Comparison of ENCODE assay signal across 18 cellular contexts in the genomic region with DNA sequence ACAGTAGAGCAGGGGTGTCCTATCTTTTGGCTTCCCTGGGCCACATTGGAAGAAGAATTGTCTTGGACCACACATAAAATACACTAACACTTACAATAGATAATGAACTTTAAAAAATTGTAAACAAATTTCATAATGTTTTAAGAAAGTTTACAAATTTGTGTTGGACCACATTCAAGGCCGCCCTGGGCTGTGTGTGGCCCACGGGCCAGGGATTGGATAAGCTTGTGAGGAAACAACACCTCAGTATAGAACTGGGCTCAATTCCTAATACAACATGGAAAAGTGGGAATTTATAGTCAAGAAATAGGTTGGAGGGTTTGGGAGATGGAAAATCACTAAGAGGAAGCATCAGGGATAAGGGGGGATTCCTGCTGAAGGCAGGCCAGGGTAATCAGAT. TPM values are rescaled to one million over a fixed set of nuclear protein-coding genes. Genes with fewer than 3 reads are reported as not detected.
DNase-seq lines count a peak whose midpoint lies in the region; ATAC-seq, FAIRE-seq and TF ChIP-seq lines count a peak whose summit lies in the region.
"Had no signal": no experiment of that assay in that cellular context is flagged by ENCODE, and none has a peak within 500 bp of the region (broad histone marks: within the 10 kb centered on the region; RNA-seq: fewer than 3 reads in every experiment).

No MANE protein-coding gene starts in this region.

- FAIRE-seq in K562 (lab: Jason Lieb, UNC): no peak
- FAIRE-seq: GM12891, GM18507, H1 had no signal

- in situ Hi-C loops in K562 (cut with MboI): no loop called here

- H3K79me2 ChIP-seq in K562 (ENCODE audit: control insufficient read depth, insufficient read depth, low read length): no peaks in the 10 kb centered on the region

- TF ChIP-seq POLR2A in K562 (conservative IDR thresholded peaks at IDR 0.05): no peak
- TF ChIP-seq POLR2A in right lobe of liver (IDR thresholded peaks at IDR 0.05): no peak

- H3K4me3 ChIP-seq in K562: no peak overlapping the region
- H3K4me3 ChIP-seq in right lobe of liver: no peak overlapping the region
- no peak overlapping the region for H3K4me3 ChIP-seq in mucosa of descending colon

- no peaks in the 10 kb centered on the region for H3K9me1 ChIP-seq in K562 (ENCODE audit: control insufficient read depth, insufficient read depth, low read length)

- no peak overlapping the region for H3K4me2 ChIP-seq in K562 (ENCODE audit: insufficient read depth, low read length)

- TF ChIP-seq EP300 in K562 (IDR thresholded peaks at IDR 0.05; ENCODE audit: low read length): no peak

- DNase-seq in K562 (ENCODE audit: extremely low read depth in 1 of 4, low spot score in 3 of 4): no peak
- DNase-seq in left lobe of liver (ENCODE audit: low spot score): no peak
- peak in 1 of 3 donors; percentile 47 for DNase-seq in right lobe of liver
- DNase-seq in epidermal melanocyte (ENCODE audit: insufficient read length, low spot score): no peak
- DNase-seq in pons (ENCODE audit: low spot score): no peak
- no peak for DNase-seq in mucosa of descending colon
- DNase-seq: C1 segment of cervical spinal cord; Calu3; CD4-positive, alpha-beta memory T cell; COR-L47; DMS53; DMS79 treated with DMSO at 0.1 percent for 48 hours; GF-D8; H7; HCEC 1CT had no signal

- H3K9me3 ChIP-seq in K562 (replicated peaks; ENCODE audit: control insufficient read depth, insufficient read depth, low read depth, low read length): no peaks in the 10 kb centered on the region
- H3K9me3 ChIP-seq in right lobe of liver: no peaks in the 10 kb centered on the region
- no peaks in the 10 kb centered on the region for H3K9me3 ChIP-seq in mucosa of descending colon

- H3K4me1 ChIP-seq in K562 (replicated peaks in 1 of 2; ENCODE audit: control insufficient read depth in 2 of 2, insufficient read depth in 2 of 2, low read length in 2 of 2) (no peaks in the 10 kb centered on the region), right lobe of liver (peaks cover 0 to 52% (median 4%) of the 10 kb centered on the region in 4 donors), mucosa of descending colon (ENCODE audit: low read depth) (no peaks in the 10 kb centered on the region)

- BruUV-seq in K562 (replicated peaks; lab: Mats Ljungman, UMichigan): no TSS peak

- H3K27ac ChIP-seq in K562 (ENCODE audit: extremely low read depth, low read depth, low read length) (no peak overlapping the region), right lobe of liver (peak overlapping the region in 2 of 3 donors; percentile 3 to 72)

- ATAC-seq in K562 (no peak), left lobe of liver (peak; percentile 47), right lobe of liver (peak; percentile 60 to 69 (median 62)), mucosa of descending colon (no peak)

- 57% methylated on average over 2 of the region's 2 CpGs for WGBS in K562 (ENCODE audit: insufficient coverage, low coverage, missing lambda C conversion rate)
- WGBS in right lobe of liver (ENCODE audit: insufficient coverage, low coverage, low lambda C conversion rate, missing lambda C conversion rate): 9% methylated on average over 2 of the region's 2 CpGs

- no peak overlapping the region for H2AFZ ChIP-seq in K562 (ENCODE audit: low read depth, low read length)

- H3K27me3 ChIP-seq in K562 (ENCODE audit: control insufficient read depth in 2 of 2, insufficient read depth in 2 of 2, low read length in 2 of 2) (no peaks in the 10 kb centered on the region), right lobe of liver (no peaks in the 10 kb centered on the region)

- no peak for TF ChIP-seq RAD21 in K562 (CRISPR knock-in tag; conservative IDR thresholded peaks at IDR 0.05 in 1 of 2, IDR thresholded peaks at IDR 0.05 in 1 of 2)

- TF ChIP-seq CTCF in K562 (IDR thresholded peaks at IDR 0.05 in 2 of 3, conservative IDR thresholded peaks at IDR 0.05 in 1 of 3; ENCODE audit: insufficient read depth in 2 of 3, low read depth in 1 of 3, low read length in 3 of 3) (no peak), right lobe of liver (IDR thresholded peaks at IDR 0.05) (no peak), mucosa of descending colon (IDR thresholded peaks at IDR 0.05) (no peak)

- POLR2A ChIA-PET in K562 (lab: Yijun Ruan, JAX): interaction anchor here (0.6 kb wide), 1 partner anchor 77 kb away, joined by 3 read pairs; no protein-coding TSS in a partner anchor

- intact Hi-C loops in K562 (cut with micrococcal nuclease): no loop called here
- intact Hi-C loops in right lobe of liver (cut with DNase I): no loop called here
- intact Hi-C loops in mucosa of descending colon (cut with DNase I, micrococcal nuclease): no loop called here

- H3K9ac ChIP-seq in K562 (ENCODE audit: insufficient read depth in 1 of 2, low read depth in 2 of 2, low read length in 2 of 2): no peak overlapping the region

- no peaks in the 10 kb centered on the region; the same call in 1 of the 2 replicates for H4K20me1 ChIP-seq in K562 (replicated peaks; ENCODE audit: control insufficient read depth, insufficient read depth, low read length)

- H3K36me3 ChIP-seq in K562 (ENCODE audit: control insufficient read depth, insufficient read depth, low read length) (no peaks in the 10 kb centered on the region), right lobe of liver (no peaks in the 10 kb centered on the region), mucosa of descending colon (ENCODE audit: low read depth) (no peaks in the 10 kb centered on the region)

- CTCF ChIA-PET in K562 (lab: Yijun Ruan, JAX; ENCODE audit: low intra/inter-chr PET ratio): no interaction called here

TF ChIP-seq in K562, 482 proteins besides CTCF, POLR2A, EP300 and RAD21:
- TF ChIP-seq, protein P1, sequence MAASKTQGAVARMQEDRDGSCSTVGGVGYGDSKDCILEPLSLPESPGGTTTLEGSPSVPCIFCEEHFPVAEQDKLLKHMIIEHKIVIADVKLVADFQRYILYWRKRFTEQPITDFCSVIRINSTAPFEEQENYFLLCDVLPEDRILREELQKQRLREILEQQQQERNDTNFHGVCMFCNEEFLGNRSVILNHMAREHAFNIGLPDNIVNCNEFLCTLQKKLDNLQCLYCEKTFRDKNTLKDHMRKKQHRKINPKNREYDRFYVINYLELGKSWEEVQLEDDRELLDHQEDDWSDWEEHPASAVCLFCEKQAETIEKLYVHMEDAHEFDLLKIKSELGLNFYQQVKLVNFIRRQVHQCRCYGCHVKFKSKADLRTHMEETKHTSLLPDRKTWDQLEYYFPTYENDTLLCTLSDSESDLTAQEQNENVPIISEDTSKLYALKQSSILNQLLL (CRISPR knock-in tag; IDR thresholded peaks at IDR 0.05; ENCODE audit: borderline replicate concordance): peak; percentile 19; the same call in 1 of the 2 replicates
- no peak for TF ChIP-seq MCM5 (IDR thresholded peaks at IDR 0.05; ENCODE audit: low read depth)
TF ChIP-seq in K562: peak in this region for 1.

RNA-seq across cellular contexts. Expression of a gene that starts 17.7 kb away (rescaled TPM):
- total RNA-seq in K562 (2011; cell fraction: chromatin; rRNA removed; ENCODE audit: low replicate concordance): 7.6 and 23.6 TPM in 2 replicates
- 11.6 and 14.0 TPM in 2 replicates for total RNA-seq in K562 (2011; cell fraction: nucleolus; rRNA removed)
- 13.6 and 16.2 TPM in 2 replicates for total RNA-seq in K562 (2011; cell fraction: nucleoplasm; rRNA removed)
- 14.3 and 18.8 TPM in 2 replicates for total RNA-seq in K562 (2014; rRNA removed)
- 33.5 and 42.0 TPM in 2 replicates for total RNA-seq in K562 (2014; rRNA removed; fragmentation: Illumina TruSeq; extraction: Trizol)
- total RNA-seq in K562 (2015; rRNA removed; fragmentation: Illumina TruSeq; extraction: Trizol): 27.6 and 29.5 TPM in 2 replicates
- total RNA-seq in K562 (2021): 18.5 and 20.3 TPM in 2 replicates
- 25.0 and 28.7 TPM in 2 replicates for polyA plus RNA-seq in K562 (2011; rRNA removed)
- polyA plus RNA-seq in K562 (2011; cell fraction: cytosol; rRNA removed): 3.1 and 9.3 TPM in 2 replicates
- 4.4 and 7.7 TPM in 2 replicates for polyA plus RNA-seq in K562 (2011; cell fraction: nucleus; rRNA removed)
- polyA plus RNA-seq in K562 (2012): 16.5 and 55.5 TPM in 2 replicates
- 29.4 and 29.8 TPM in 2 replicates for polyA plus RNA-seq in K562 (2014; fragmentation: Illumina TruSeq; extraction: Trizol)
- polyA plus RNA-seq in K562 (2014; fragmentation: Nextera tagmentation; extraction: Ambion mirVana): 10 to 100 TPM; 27.4 to 27.7 TPM
- polyA plus RNA-seq in K562 (2014; rRNA removed): 19.3 and 20.7 TPM in 2 replicates
- polyA minus RNA-seq in K562 (2011; rRNA and poly(A)+ RNA removed): 31.5 and 38.3 TPM in 2 replicates
- 18.6 and 19.1 TPM in 2 replicates for polyA minus RNA-seq in K562 (2011; cell fraction: cytosol; rRNA and poly(A)+ RNA removed)
- polyA minus RNA-seq in K562 (2011; cell fraction: nucleus; rRNA and poly(A)+ RNA removed): 17.2 and 19.0 TPM in 2 replicates
- 13.8 TPM for total RNA-seq in left lobe of liver
- 10 to 100 TPM; 11.2 to 20.9 (median 13.1) TPM for total RNA-seq in right lobe of liver
- total RNA-seq in mucosa of descending colon: 10 to 100 TPM; 16.8 to 26.9 (median 22.0) TPM

RNA-seq across cellular contexts. Expression of a gene that starts 18.0 kb away (rescaled TPM):
- 15.9 and 23.4 TPM in 2 replicates for total RNA-seq in K562 (2011; cell fraction: chromatin; rRNA removed; ENCODE audit: low replicate concordance)
- 3.8 and 8.0 TPM in 2 replicates for total RNA-seq in K562 (2011; cell fraction: nucleolus; rRNA removed)
- 10.6 and 11.6 TPM in 2 replicates for total RNA-seq in K562 (2011; cell fraction: nucleoplasm; rRNA removed)
- total RNA-seq in K562 (2014; rRNA removed): 1.5 and 2.0 TPM in 2 replicates
- total RNA-seq in K562 (2014; rRNA removed; fragmentation: Illumina TruSeq; extraction: Trizol): 2.1 and 2.3 TPM in 2 replicates
- total RNA-seq in K562 (2015; rRNA removed; fragmentation: Illumina TruSeq; extraction: Trizol): 1.7 and 2.1 TPM in 2 replicates
- 3.8 and 4.9 TPM in 2 replicates for total RNA-seq in K562 (2021)
- polyA plus RNA-seq in K562 (2011; rRNA removed): 3.7 and 5.7 TPM in 2 replicates
- polyA plus RNA-seq in K562 (2011; cell fraction: cytosol; rRNA removed): 1.2 and 1.7 TPM in 2 replicates
- 18.4 and 29.9 TPM in 2 replicates for polyA plus RNA-seq in K562 (2011; cell fraction: nucleus; rRNA removed)
- polyA plus RNA-seq in K562 (2012): 1.9 and 2.4 TPM in 2 replicates
- polyA plus RNA-seq in K562 (2014; fragmentation: Illumina TruSeq; extraction: Trizol): 1.8 and 2.9 TPM in 2 replicates
- under 1 TPM; 0.42 to 0.45 TPM for polyA plus RNA-seq in K562 (2014; fragmentation: Nextera tagmentation; extraction: Ambion mirVana)
- 3.3 and 3.8 TPM in 2 replicates for polyA plus RNA-seq in K562 (2014; rRNA removed)
- 4.3 and 6.8 TPM in 2 replicates for polyA minus RNA-seq in K562 (2011; rRNA and poly(A)+ RNA removed)
- polyA minus RNA-seq in K562 (2011; cell fraction: cytosol; rRNA and poly(A)+ RNA removed): 1.1 and 1.2 TPM in 2 replicates
- 10.6 and 13.5 TPM in 2 replicates for polyA minus RNA-seq in K562 (2011; cell fraction: nucleus; rRNA and poly(A)+ RNA removed)
- total RNA-seq in left lobe of liver: 11.8 TPM
- total RNA-seq in right lobe of liver: 10 to 100 TPM in 5 of 6 experiments, 1 to 10 TPM in 1; 9.4 to 29.9 (median 22.8) TPM
- 10 to 100 TPM in 2 of 3 donors, 1 to 10 TPM in 1; 9.2 to 18.4 (median 12.7) TPM for total RNA-seq in mucosa of descending colon

Comparison
In these comparisons a context has a peak if more than half of its experiments do, and no peak if none do; other contexts are left out.
1. ATAC-seq: peak in left lobe of liver (single experiment) and right lobe of liver (4 of 4); none in K562 (single experiment) and mucosa of descending colon (single experiment).